17 cellular contexts compared by ENCODE assay signal in the genomic region with DNA sequence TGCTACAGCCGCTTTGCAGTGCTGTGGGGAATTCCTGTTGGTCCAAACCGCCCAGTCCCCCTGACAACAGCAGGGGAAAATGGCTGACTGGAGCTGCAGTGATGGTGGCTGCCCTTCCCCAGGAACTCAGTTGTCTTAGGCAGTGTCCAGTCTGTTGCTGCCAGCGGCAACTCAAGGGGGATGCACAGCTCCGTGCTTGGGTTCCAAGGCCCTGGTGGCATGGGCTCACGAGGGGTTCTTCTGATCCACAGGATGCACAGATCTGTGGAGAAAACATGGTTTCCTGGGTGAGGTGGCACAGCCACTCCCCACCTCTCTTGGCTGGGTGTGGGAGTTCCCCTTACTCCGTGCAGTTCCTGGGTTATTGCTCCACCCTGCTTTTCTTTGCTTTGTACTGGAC.
"Had no signal": no experiment of that assay in that cellular context is flagged by ENCODE, and none has a peak within 500 bp of the region (broad histone marks: within the 10 kb centered on the region; RNA-seq: fewer than 3 reads in every experiment).

No MANE protein-coding gene starts in this region.

- H3K27me3 ChIP-seq: esophagus muscularis mucosa, foreskin keratinocyte, left lung had no signal

- ATAC-seq: foreskin keratinocyte, heart right ventricle, left cardiac atrium, left lung, left ventricle myocardium superior, lower lobe of right lung had no signal

- H3K4me1 ChIP-seq: esophagus muscularis mucosa, foreskin keratinocyte, heart right ventricle, left lung, lower lobe of right lung had no signal

- H3K27ac ChIP-seq: coronary artery, dorsolateral prefrontal cortex, esophagus muscularis mucosa, foreskin keratinocyte, heart right ventricle, left lung, lower lobe of right lung had no signal

- DNase-seq: dermis blood vessel endothelial cell; dorsolateral prefrontal cortex; effector CD4-positive, alpha-beta T cell; effector memory CD4-positive, alpha-beta T cell; foreskin keratinocyte; glutamatergic neuron; head of caudate nucleus; heart right ventricle; hippocampal formation; left cardiac atrium; left ventricle myocardium superior; lower lobe of right lung; mesendoderm; midbrain had no signal

- H3K9me3 ChIP-seq: esophagus muscularis mucosa, lower lobe of right lung had no signal

- H3K36me3 ChIP-seq: esophagus muscularis mucosa, heart right ventricle, left lung, lower lobe of right lung had no signal

- H3K4me3 ChIP-seq: coronary artery, dorsolateral prefrontal cortex, esophagus muscularis mucosa, heart right ventricle, left lung, lower lobe of right lung had no signal
